Comparison of ENCODE assay signal across 23 cellular contexts in genomic region chr14:76599141-76599540, GRCh38.
"Had no signal": no experiment of that assay in that cellular context is flagged by ENCODE, and none has a peak within 500 bp of the region (broad histone marks: within the 10 kb centered on the region; RNA-seq: fewer than 3 reads in every experiment).

No MANE protein-coding gene starts in this region.

- H3K36me3 ChIP-seq: esophagus muscularis mucosa, gastrocnemius medialis, heart left ventricle, left lung, lower lobe of right lung had no signal

- H3K9me3 ChIP-seq: esophagus muscularis mucosa, gastrocnemius medialis, lower lobe of right lung, mucosa of descending colon had no signal

- H3K4me1 ChIP-seq: esophagus muscularis mucosa, gastrocnemius medialis, left lung, lower lobe of right lung had no signal

- H3K4me2 ChIP-seq: hepatocyte had no signal

- H3K27ac ChIP-seq: coronary artery, dorsolateral prefrontal cortex, esophagus muscularis mucosa, gastrocnemius medialis, heart left ventricle, hepatocyte, left lung, lower lobe of right lung had no signal

- H2AFZ ChIP-seq: hepatocyte had no signal

- FAIRE-seq: colon, endothelial cell of umbilical vein, keratinocyte had no signal

- H3K4me3 ChIP-seq: coronary artery, dorsolateral prefrontal cortex, esophagus muscularis mucosa, gastrocnemius medialis, heart left ventricle, hepatocyte, left lung, lower lobe of right lung, mucosa of descending colon had no signal

- H3K27me3 ChIP-seq: dorsolateral prefrontal cortex, gastrocnemius medialis, left lung had no signal

- DNase-seq: dermis blood vessel endothelial cell; effector CD4-positive, alpha-beta T cell; effector memory CD4-positive, alpha-beta T cell; foreskin fibroblast; foreskin melanocyte; gastrocnemius medialis; heart left ventricle; hypothalamus; immature natural killer cell; left cardiac atrium; left lung; left ventricle myocardium superior; lower lobe of right lung; mesenchymal stem cell; mucosa of descending colon; naive B cell had no signal
